Comparison of ENCODE assay signal across 20 cellular contexts in genomic region chr14:55874785-55875184, GRCh38.
DNase-seq lines count a peak whose midpoint lies in the region; ATAC-seq and TF ChIP-seq lines count a peak whose summit lies in the region.
"Had no signal": no experiment of that assay in that cellular context is flagged by ENCODE, and none has a peak within 500 bp of the region (broad histone marks: within the 10 kb centered on the region; RNA-seq: fewer than 3 reads in every experiment).

No MANE protein-coding gene starts in this region.

- H3K9me2 ChIP-seq in GM23338 (ENCODE audit: insufficient read depth): no peaks in the 10 kb centered on the region; the same call in 1 of the 2 replicates

- H3K27me3 ChIP-seq in right cardiac atrium (ENCODE audit: control insufficient read depth, insufficient read depth) (no peaks in the 10 kb centered on the region), left ventricle myocardium inferior (ENCODE audit: low read depth) (no peaks in the 10 kb centered on the region), GM23338 (ENCODE audit: insufficient read depth) (no peaks in the 10 kb centered on the region)
- H3K27me3 ChIP-seq: right atrium auricular region, stomach had no signal

- H3K79me2 ChIP-seq in GM23338 (replicated peaks; ENCODE audit: insufficient read depth): no peaks in the 10 kb centered on the region

- 49% methylated on average over 10 of the region's 10 CpGs for WGBS in right cardiac atrium

- no peaks in the 10 kb centered on the region for H3K9me3 ChIP-seq in right cardiac atrium (ENCODE audit: control insufficient read depth, low read length)
- no peaks in the 10 kb centered on the region for H3K9me3 ChIP-seq in left ventricle myocardium inferior (replicated peaks)
- H3K9me3 ChIP-seq: right atrium auricular region, stomach had no signal

- H3K4me3 ChIP-seq in right cardiac atrium (ENCODE audit: low read length): no peak overlapping the region
- no peak overlapping the region for H3K4me3 ChIP-seq in left ventricle myocardium inferior
- H3K4me3 ChIP-seq in choroid plexus epithelial cell (ENCODE audit: low read depth, low read length): peak overlapping the region; percentile 5
- H3K4me3 ChIP-seq in GM23338: no peak overlapping the region
- H3K4me3 ChIP-seq: GM23248, stomach had no signal

- no peak overlapping the region for H3K27ac ChIP-seq in right cardiac atrium (ENCODE audit: low read length)
- H3K27ac ChIP-seq in left ventricle myocardium inferior (replicated peaks): no peak overlapping the region
- no peak overlapping the region for H3K27ac ChIP-seq in GM23338 (ENCODE audit: low read depth)
- H3K27ac ChIP-seq: GM23248, right atrium auricular region, stomach had no signal

- H3K4me1 ChIP-seq in right cardiac atrium (ENCODE audit: control insufficient read depth, insufficient read depth, low read length) (no peaks in the 10 kb centered on the region), left ventricle myocardium inferior (peaks cover 10% of the 10 kb centered on the region), GM23338 (ENCODE audit: insufficient read depth) (no peaks in the 10 kb centered on the region)

- H3K36me3 Mint-ChIP-seq in GM23338 (ENCODE audit: low read depth): no peaks in the 10 kb centered on the region
- H3K36me3 Mint-ChIP-seq: activated naive CD8-positive, alpha-beta T cell treated with anti-CD3 and anti-CD28 coated beads, Interleukin-2, amount 10 ng/mL, durations not matched to agents 7 days and 5 days; naive thymus-derived CD8-positive, alpha-beta T cell; WTC11 had no signal

- H3K9me3 Mint-ChIP-seq in GM23338: no peaks in the 10 kb centered on the region
- H3K9me3 Mint-ChIP-seq: activated naive CD8-positive, alpha-beta T cell treated with anti-CD3 and anti-CD28 coated beads, Interleukin-2, amount 10 ng/mL, durations not matched to agents 7 days and 5 days; WTC11 had no signal

- H2AFZ ChIP-seq in GM23338: no peak overlapping the region
- H2AFZ ChIP-seq: GM23248 had no signal

- intact Hi-C loops in right cardiac atrium (cut with DNase I): no loop called here
- intact Hi-C loops in left ventricle myocardium inferior (cut with micrococcal nuclease): no loop called here

- no peaks in the 10 kb centered on the region for H3F3A ChIP-seq in GM23338 (replicated peaks; ENCODE audit: low read depth)

- TF ChIP-seq CTCF in left ventricle myocardium inferior (IDR thresholded peaks at IDR 0.05; ENCODE audit: borderline replicate concordance) (no peak), choroid plexus epithelial cell (conservative IDR thresholded peaks at IDR 0.05; ENCODE audit: low read depth, low read length) (peak; percentile 15), GM23338 (conservative IDR thresholded peaks at IDR 0.05; ENCODE audit: low read depth in 2 of 2) (peak in 1 of 2 experiments; percentile 19; a peak in 1 of 4 replicates)

- peak in 1 of 2 donors; percentile 34 for ATAC-seq in right cardiac atrium
- ATAC-seq in GM21786 (IDR thresholded peaks at IDR 0.05; ENCODE audit: unreplicated experiment): no peak
- ATAC-seq in GM23338: no peak
- ATAC-seq: naive thymus-derived CD8-positive, alpha-beta T cell; WTC11 had no signal

- no peak overlapping the region for H3K4me2 ChIP-seq in GM23338

- H3K4me3 Mint-ChIP-seq in GM23338: no peak overlapping the region
- H3K4me3 Mint-ChIP-seq: activated naive CD8-positive, alpha-beta T cell treated with anti-CD3 and anti-CD28 coated beads, Interleukin-2, amount 10 ng/mL, durations not matched to agents 7 days and 5 days; naive thymus-derived CD8-positive, alpha-beta T cell; WTC11 had no signal

- no peak overlapping the region; the same call in 1 of the 2 replicates for H3K27ac Mint-ChIP-seq in GM23338
- H3K27ac Mint-ChIP-seq: activated naive CD8-positive, alpha-beta T cell treated with anti-CD3 and anti-CD28 coated beads, Interleukin-2, amount 10 ng/mL, durations not matched to agents 7 days and 5 days; naive thymus-derived CD8-positive, alpha-beta T cell; WTC11 had no signal

- H3K36me3 ChIP-seq in left ventricle myocardium inferior (no peaks in the 10 kb centered on the region), GM23338 (ENCODE audit: insufficient read depth) (no peaks in the 10 kb centered on the region)
- H3K36me3 ChIP-seq: right atrium auricular region, stomach had no signal

- H3K27me3 Mint-ChIP-seq in GM23338 (ENCODE audit: insufficient read depth, low read depth, poor library complexity): peaks cover under 1% of the 10 kb centered on the region

- H4K20me1 ChIP-seq in GM23338 (replicated peaks; ENCODE audit: insufficient read depth): no peaks in the 10 kb centered on the region

- no peaks in the 10 kb centered on the region for H3K4me1 Mint-ChIP-seq in GM23338
- H3K4me1 Mint-ChIP-seq: activated naive CD8-positive, alpha-beta T cell treated with anti-CD3 and anti-CD28 coated beads, Interleukin-2, amount 10 ng/mL, durations not matched to agents 7 days and 5 days; naive thymus-derived CD8-positive, alpha-beta T cell; WTC11 had no signal

- peak in 2 of 3 donors; percentile 44 to 60 for DNase-seq in right cardiac atrium
- DNase-seq in left ventricle myocardium inferior: no peak
- no peak for DNase-seq in choroid plexus epithelial cell (ENCODE audit: low read depth)
- DNase-seq in pons (ENCODE audit: low spot score): peak; percentile 60
- DNase-seq in CD1c-positive myeloid dendritic cell (ENCODE audit: extremely low spot score): no peak
- DNase-seq in GM23338 (ENCODE audit: low spot score): no peak
- no peak for DNase-seq in activated T-cell treated with anti-CD3 and anti-CD28 coated beads, Interleukin-2, amount 50 U/mL, for 48 hours
- DNase-seq: activated CD4-positive, alpha-beta T cell treated with anti-CD3 and anti-CD28 coated beads, Interleukin-2, amount 50 U/mL, for 4 hours; activated naive CD8-positive, alpha-beta T cell treated with anti-CD3 and anti-CD28 coated beads, Interleukin-2, amount 10 ng/mL, durations not matched to agents 7 days and 5 days; AML-193; DMS153; GM23248; mesendoderm; MV-4-11; naive thymus-derived CD8-positive, alpha-beta T cell; NCI-H2171; stomach had no signal

TF ChIP-seq in GM23338, 12 proteins besides CTCF, POLR2A, EP300 and RAD21 (continues in another document):
- no peak for TF ChIP-seq ETS1 (IDR thresholded peaks at IDR 0.05)
- no peak for TF ChIP-seq ZNF331 (CRISPR knock-in tag; IDR thresholded peaks at IDR 0.05; ENCODE audit: low read depth)
- no peak for TF ChIP-seq STAT1 (IDR thresholded peaks at IDR 0.05; ENCODE audit: unreplicated experiment)
- no peak for TF ChIP-seq ZNF114 (CRISPR knock-in tag; IDR thresholded peaks at IDR 0.05)
- TF ChIP-seq POLR2AphosphoS5 (IDR thresholded peaks at IDR 0.05; ENCODE audit: low read depth): no peak
- TF ChIP-seq NANOG (IDR thresholded peaks at IDR 0.05; ENCODE audit: borderline replicate concordance): no peak
- TF ChIP-seq EZH2 (IDR thresholded peaks at IDR 0.05; ENCODE audit: low read depth, unreplicated experiment): no peak
- no peak for TF ChIP-seq REST (IDR thresholded peaks at IDR 0.05; ENCODE audit: unreplicated experiment)

Comparison
In these comparisons a context has a peak if more than half of its experiments do, and no peak if none do; other contexts are left out.
1. DNase-seq: peak in right cardiac atrium (2 of 3) and pons (single experiment); none in left ventricle myocardium inferior (single experiment), choroid plexus epithelial cell (single experiment), CD1c-positive myeloid dendritic cell (single experiment), GM23338 (single experiment) and activated T-cell treated with anti-CD3 and anti-CD28 coated beads, Interleukin-2, amount 50 U/mL, for 48 hours (0 of 2).